In the genomic region with DNA sequence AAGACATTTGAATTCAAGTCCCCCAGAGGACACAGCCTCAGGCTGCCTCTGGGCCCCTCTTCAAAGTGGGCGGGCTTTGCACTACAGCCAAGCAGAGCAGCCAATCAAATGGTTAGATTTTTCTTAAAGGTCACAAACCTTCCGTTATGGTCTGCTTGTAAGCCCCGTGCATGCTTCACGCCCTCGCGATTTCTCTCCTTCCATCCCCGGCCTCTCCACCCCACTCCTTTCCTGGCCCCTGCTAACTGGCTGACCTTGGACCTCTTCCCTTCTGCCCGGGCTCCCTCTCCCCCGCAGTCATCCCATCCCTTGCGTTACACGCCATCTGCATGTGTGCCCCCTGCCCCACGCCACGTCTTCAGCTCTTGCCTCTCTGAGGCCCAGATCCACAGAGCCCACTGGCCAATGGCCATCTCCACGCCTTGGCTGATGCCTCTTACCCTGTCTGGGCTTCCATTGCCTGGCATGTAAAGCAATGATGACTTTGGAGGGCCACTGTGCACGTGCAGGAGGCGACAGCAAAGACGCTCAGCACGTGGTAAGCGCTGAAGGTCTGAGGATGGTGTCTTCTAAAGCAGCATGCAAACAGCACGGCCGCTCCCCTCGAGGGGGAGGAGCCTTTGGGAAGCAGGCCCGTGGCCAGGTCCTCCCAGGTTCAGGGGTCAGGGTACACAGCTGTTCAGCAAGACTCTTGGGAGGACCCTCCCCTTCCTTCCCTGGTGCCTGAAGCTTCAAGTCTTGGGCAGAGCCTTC, we compare ENCODE assay signal across 14 cellular contexts.
DNase-seq lines count a peak whose midpoint lies in the region; ATAC-seq, FAIRE-seq and TF ChIP-seq lines count a peak whose summit lies in the region.
"Had no signal": no experiment of that assay in that cellular context is flagged by ENCODE, and none has a peak within 500 bp of the region (broad histone marks: within the 10 kb centered on the region; RNA-seq: fewer than 3 reads in every experiment).

No MANE protein-coding gene starts in this region.

- H3K18ac ChIP-seq in IMR-90 (ENCODE audit: low read depth, low read length) (no peak overlapping the region), H1 (ENCODE audit: extremely low read depth, low read length) (no peak overlapping the region)

- no peaks in the 10 kb centered on the region for H3K23me2 ChIP-seq in H1 (ENCODE audit: low read depth, low read length)

- H3K9me1 ChIP-seq in IMR-90 (ENCODE audit: insufficient read depth, low read length), result no peaks in the 10 kb centered on the region

- in situ Hi-C loops in IMR-90 (cut with MboI; ENCODE audit: low sequenced_read_pairs) (no loop called here), HepG2 (cut with HindIII; ENCODE audit: extremely low pct_ligation_motif_present, low pct_unique_long_range_greater_than_20kb) (loop anchor here (5.0 kb wide), 1 partner anchor 43 kb away; no protein-coding TSS in a partner anchor)

- no peak overlapping the region for H3K4me3 Mint-ChIP-seq in activated T-helper 17 cell treated with anti-CD3 and anti-CD28 coated beads, Interleukin-2, amount 50 U/mL, for 72 hours
- H3K4me3 Mint-ChIP-seq: activated CD8-positive, alpha-beta T cell treated with anti-CD3 and anti-CD28 coated beads for 36 hours; activated T-helper 1 cell treated with anti-CD3 and anti-CD28 coated beads, Interleukin-12 subunit alpha, Interleukin-12 subunit beta, Interleukin-2, Interleukin-4 antibody, amounts not matched to agents 30 ng/mL and 10 ng/mL and 1 ng/mL, durations not matched to agents 14 hours and 24 hours and 36 hours; CD8-positive, alpha-beta memory T cell; endodermal cell; memory B cell; stimulated activated naive CD8-positive, alpha-beta T cell treated with anti-CD3 and anti-CD28 coated beads, Interleukin-15, amount 100 ng/mL, for 72 hours had no signal

- no peaks in the 10 kb centered on the region for H3K9me3 Mint-ChIP-seq in activated T-helper 17 cell treated with anti-CD3 and anti-CD28 coated beads, Interleukin-2, amount 50 U/mL, for 72 hours
- H3K9me3 Mint-ChIP-seq: activated CD8-positive, alpha-beta T cell treated with anti-CD3 and anti-CD28 coated beads for 36 hours; activated T-helper 1 cell treated with anti-CD3 and anti-CD28 coated beads, Interleukin-12 subunit alpha, Interleukin-12 subunit beta, Interleukin-2, Interleukin-4 antibody, amounts not matched to agents 30 ng/mL and 10 ng/mL and 1 ng/mL, durations not matched to agents 14 hours and 24 hours and 36 hours; endodermal cell; memory B cell; stimulated activated naive CD8-positive, alpha-beta T cell treated with anti-CD3 and anti-CD28 coated beads, Interleukin-15, amount 100 ng/mL, for 72 hours had no signal

- H3K27me3 ChIP-seq in IMR-90 (ENCODE audit: control insufficient read depth, insufficient read depth, low read length) (no peaks in the 10 kb centered on the region), H1 (replicated peaks in 1 of 4; ENCODE audit: control insufficient read depth in 3 of 4, extremely low read depth in 1 of 4, insufficient read depth in 3 of 4, low read length in 3 of 4) (no peaks in the 10 kb centered on the region), HepG2 (ENCODE audit: control insufficient read depth in 1 of 2, insufficient read depth in 2 of 2, low read length in 2 of 2) (peaks cover 4 to 36% of the 10 kb centered on the region in 2 experiments; a peak in 4 of 5 replicates)

- TF ChIP-seq EP300 in H1 (IDR thresholded peaks at IDR 0.05; ENCODE audit: borderline replicate concordance in 1 of 2, low read depth in 2 of 2, low read length in 2 of 2) (no peak), HepG2 (IDR thresholded peaks at IDR 0.05; ENCODE audit: low read depth in 2 of 2, low read length in 2 of 2) (no peak), HepG2 (CRISPR knock-in tag; IDR thresholded peaks at IDR 0.05; ENCODE audit: borderline replicate concordance) (no peak)

- peaks cover 13% of the 10 kb centered on the region; the same call in 1 of the 2 replicates for H3K4me1 ChIP-seq in IMR-90 (ENCODE audit: control insufficient read depth, insufficient read depth, low read length)
- peaks cover 0 to 2% (median 0%) of the 10 kb centered on the region in 4 experiments; a peak in 2 of 7 replicates for H3K4me1 ChIP-seq in H1 (replicated peaks in 1 of 4; ENCODE audit: control insufficient read depth in 3 of 4, insufficient read depth in 4 of 4, low read length in 3 of 4)
- peaks cover 41% of the 10 kb centered on the region for H3K4me1 ChIP-seq in HepG2 (ENCODE audit: insufficient read depth, low read length)

- peaks cover 11% of the 10 kb centered on the region for H3K27me3 Mint-ChIP-seq in activated T-helper 17 cell treated with anti-CD3 and anti-CD28 coated beads, Interleukin-2, amount 50 U/mL, for 72 hours
- H3K27me3 Mint-ChIP-seq: stimulated activated naive CD8-positive, alpha-beta T cell treated with anti-CD3 and anti-CD28 coated beads, Interleukin-15, amount 100 ng/mL, for 72 hours had no signal

- H2AFZ ChIP-seq in IMR-90 (replicated peaks; ENCODE audit: low read length, poor library complexity) (peak overlapping the region; percentile 2), H1 (ENCODE audit: low read length) (peak overlapping the region; percentile 43; the same call in 1 of the 2 replicates), HepG2 (ENCODE audit: low read length) (no peak overlapping the region)

- no peak overlapping the region for H3K27ac ChIP-seq in IMR-90 (ENCODE audit: insufficient read depth, low read length)
- H3K27ac ChIP-seq in H1 (ENCODE audit: low read depth, low read length), result no peak overlapping the region
- H3K27ac ChIP-seq in HepG2 (ENCODE audit: extremely low read length, insufficient read depth, low read length), result no peak overlapping the region

- no peak overlapping the region for H3K4me2 ChIP-seq in IMR-90 (ENCODE audit: low read depth, low read length)
- no peak overlapping the region for H3K4me2 ChIP-seq in H1 (ENCODE audit: insufficient read depth in 1 of 2, low read depth in 2 of 2, low read length in 2 of 2)
- peak overlapping the region; percentile 63 for H3K4me2 ChIP-seq in HepG2 (ENCODE audit: low read depth, low read length)

- H3K36me3 Mint-ChIP-seq in activated T-helper 17 cell treated with anti-CD3 and anti-CD28 coated beads, Interleukin-2, amount 50 U/mL, for 72 hours (ENCODE audit: low read depth), result no peaks in the 10 kb centered on the region
- H3K36me3 Mint-ChIP-seq: CD8-positive, alpha-beta memory T cell; memory B cell had no signal

- WGBS in IMR-90 (ENCODE audit: extremely low coverage in 2 of 2, insufficient read length in 1 of 2), 2 experiments, result 78% methylated on average over 15 of the region's 23 CpGs; no CpG with 5 or more reads in 1 of the 2 experiments
- 87% methylated on average over 22 of the region's 23 CpGs; no CpG with 5 or more reads in 1 of the 2 experiments for WGBS in H1 (ENCODE audit: extremely low coverage in 1 of 2, insufficient coverage in 1 of 2, insufficient read length in 1 of 2, insufficient replicate concordance in 2 of 2, low coverage in 1 of 2, low lambda C conversion rate in 2 of 2, missing lambda C conversion rate in 1 of 2), 2 experiments
- WGBS in HepG2 (ENCODE audit: low lambda C conversion rate), result 16% methylated on average over 19 of the region's 23 CpGs

- FAIRE-seq in H1 (lab: Jason Lieb, UNC) (no peak), HepG2 (lab: Jason Lieb, UNC) (peak; percentile 60)

- TF ChIP-seq RAD21 in IMR-90 (IDR thresholded peaks at IDR 0.05; ENCODE audit: low read length) (no peak), H1 (IDR thresholded peaks at IDR 0.05 in 1 of 2, conservative IDR thresholded peaks at IDR 0.05 in 1 of 2; ENCODE audit: low read depth in 2 of 2, low read length in 2 of 2) (no peak), HepG2 (CRISPR knock-in tag; IDR thresholded peaks at IDR 0.05) (no peak)

- H2BK20ac ChIP-seq in IMR-90 (ENCODE audit: low read depth, low read length) (0 out of 2 replicates have a peak overlapping the region, but pooled peaks have one; percentile 17), H1 (ENCODE audit: low read length) (0 out of 2 replicates have a peak overlapping the region, but pooled peaks have one; percentile 7)

- no peak overlapping the region; the same call in 1 of the 2 replicates for H2BK12ac ChIP-seq in H1 (ENCODE audit: low read depth, low read length)

- H4K20me1 ChIP-seq in IMR-90 (ENCODE audit: insufficient read depth, low read length) (no peaks in the 10 kb centered on the region), H1 (replicated peaks in 1 of 2; ENCODE audit: control insufficient read depth in 1 of 2, insufficient read depth in 2 of 2, low read length in 2 of 2) (no peaks in the 10 kb centered on the region), HepG2 (ENCODE audit: insufficient read depth, low read length) (no peaks in the 10 kb centered on the region)

- intact Hi-C loops in IMR-90 (cut with micrococcal nuclease) (loop anchor here (1.0 to 2.0 kb wide), 2 partner anchors 28 to 162 kb away; no protein-coding TSS in a partner anchor), HepG2 (cut with micrococcal nuclease; ENCODE audit: unreplicated experiment) (loop anchor here (1.0 to 2.0 kb wide), 4 partner anchors 28 to 170 kb away; no protein-coding TSS in a partner anchor), sciatic nerve (cut with DNase I) (no loop called here)

- TF ChIP-seq CTCF in IMR-90 (conservative IDR thresholded peaks at IDR 0.05; ENCODE audit: low read depth, low read length) (no peak), H1 (IDR thresholded peaks at IDR 0.05; ENCODE audit: control extremely low read depth in 1 of 3, insufficient read depth in 1 of 3, low read depth in 1 of 3, low read length in 3 of 3) (no peak), HepG2 (CRISPR knock-in tag; IDR thresholded peaks at IDR 0.05) (no peak)

- no peak overlapping the region for H3K9ac ChIP-seq in IMR-90 (ENCODE audit: low read depth, low read length)
- H3K9ac ChIP-seq in H1 (replicated peaks in 1 of 4; ENCODE audit: extremely low read depth in 1 of 4, low read depth in 3 of 4, low read length in 3 of 4), result no peak overlapping the region
- no peak overlapping the region for H3K9ac ChIP-seq in HepG2 (ENCODE audit: insufficient read depth, low read depth, low read length)

- H3K14ac ChIP-seq in IMR-90 (replicated peaks; ENCODE audit: low read depth, low read length) (no peak overlapping the region), H1 (ENCODE audit: insufficient read length) (no peak overlapping the region)

- no peak overlapping the region for H3K4me3 ChIP-seq in IMR-90 (ENCODE audit: insufficient read depth, low read depth, low read length)
- H3K4me3 ChIP-seq in H1 (ENCODE audit: extremely low read depth in 1 of 4, insufficient read depth in 2 of 4, low read depth in 3 of 4, low read length in 4 of 4), result no peak overlapping the region
- peak overlapping the region in 1 of 3 experiments; percentile 47; a peak in 2 of 6 replicates for H3K4me3 ChIP-seq in HepG2 (replicated peaks in 1 of 3; ENCODE audit: insufficient read depth in 1 of 3, low read depth in 2 of 3, low read length in 3 of 3)

- H3K4me1 Mint-ChIP-seq in activated T-helper 17 cell treated with anti-CD3 and anti-CD28 coated beads, Interleukin-2, amount 50 U/mL, for 72 hours, result no peaks in the 10 kb centered on the region
- H3K4me1 Mint-ChIP-seq: memory B cell; stimulated activated naive CD8-positive, alpha-beta T cell treated with anti-CD3 and anti-CD28 coated beads, Interleukin-15, amount 100 ng/mL, for 72 hours had no signal

- dilution Hi-C loops in IMR-90 (cut with HindIII; ENCODE audit: low sequenced_read_pairs, unreplicated experiment), result no loop called here

- H2BK15ac ChIP-seq in IMR-90 (ENCODE audit: low read depth, low read length) (no peak overlapping the region), H1 (ENCODE audit: low read length) (no peak overlapping the region)

- H2BK120ac ChIP-seq in IMR-90 (ENCODE audit: low read depth, low read length) (no peak overlapping the region), H1 (replicated peaks; ENCODE audit: low read depth, low read length) (no peak overlapping the region)

- BruUV-seq in IMR-90 (replicated peaks; lab: Mats Ljungman, UMichigan) (no TSS peak), HepG2 (replicated peaks; lab: Mats Ljungman, UMichigan) (no TSS peak)

- H4K5ac ChIP-seq in IMR-90 (ENCODE audit: low read depth, low read length) (no peak overlapping the region), H1 (ENCODE audit: insufficient read length, low read depth, low read length) (no peak overlapping the region)

- H2AK9ac ChIP-seq in IMR-90 (replicated peaks; ENCODE audit: low read depth, low read length, poor library complexity), result no peak overlapping the region

- H3K23ac ChIP-seq in IMR-90 (ENCODE audit: low read depth, low read length), result no peak overlapping the region
- no peak overlapping the region for H3K23ac ChIP-seq in H1 (ENCODE audit: insufficient read length)

- no peak overlapping the region for H2AK5ac ChIP-seq in IMR-90 (ENCODE audit: low read depth, low read length)
- no peak overlapping the region for H2AK5ac ChIP-seq in H1 (ENCODE audit: low read depth, low read length)

- ATAC-seq in IMR-90 (ENCODE audit: low read depth), result no peak
- ATAC-seq in HepG2, result peak; percentile 61
- peak; percentile 84 for ATAC-seq in sciatic nerve
- no peak for ATAC-seq in activated T-helper 17 cell treated with anti-CD3 and anti-CD28 coated beads, Interleukin-2, amount 50 U/mL, for 72 hours (replicated peaks)
- no peak for ATAC-seq in HG03342 (IDR thresholded peaks at IDR 0.05; ENCODE audit: unreplicated experiment)

- H3K56ac ChIP-seq in IMR-90 (ENCODE audit: extremely low read depth, insufficient read depth, low read length) (no peak overlapping the region), H1 (replicated peaks; ENCODE audit: insufficient read length, low read depth, low read length) (no peak overlapping the region)

- no peak overlapping the region for H3K27ac Mint-ChIP-seq in activated T-helper 17 cell treated with anti-CD3 and anti-CD28 coated beads, Interleukin-2, amount 50 U/mL, for 72 hours
- H3K27ac Mint-ChIP-seq: activated CD8-positive, alpha-beta T cell treated with anti-CD3 and anti-CD28 coated beads for 36 hours; activated T-helper 1 cell treated with anti-CD3 and anti-CD28 coated beads, Interleukin-12 subunit alpha, Interleukin-12 subunit beta, Interleukin-2, Interleukin-4 antibody, amounts not matched to agents 30 ng/mL and 10 ng/mL and 1 ng/mL, durations not matched to agents 14 hours and 24 hours and 36 hours; endodermal cell; memory B cell; stimulated activated naive CD8-positive, alpha-beta T cell treated with anti-CD3 and anti-CD28 coated beads, Interleukin-15, amount 100 ng/mL, for 72 hours had no signal

- no peak for TF ChIP-seq POLR2A in IMR-90 (IDR thresholded peaks at IDR 0.05; ENCODE audit: low read depth, low read length)
- TF ChIP-seq POLR2A in H1 (IDR thresholded peaks at IDR 0.05; ENCODE audit: control extremely low read depth in 1 of 2, low read depth in 2 of 2, low read length in 2 of 2), result no peak
- TF ChIP-seq POLR2A in HepG2 (IDR thresholded peaks at IDR 0.05; ENCODE audit: insufficient read depth in 1 of 2, low read depth in 2 of 2, low read length in 2 of 2), result no peak

- H3K79me1 ChIP-seq in IMR-90 (ENCODE audit: low read depth in 1 of 2, low read length in 2 of 2), result no peaks in the 10 kb centered on the region
- no peaks in the 10 kb centered on the region for H3K79me1 ChIP-seq in H1 (ENCODE audit: low read depth, low read length)

- H3K36me3 ChIP-seq in IMR-90 (ENCODE audit: control insufficient read depth, insufficient read depth, low read length) (no peaks in the 10 kb centered on the region), H1 (ENCODE audit: control insufficient read depth in 2 of 4, insufficient read depth in 4 of 4, low read length in 3 of 4) (no peaks in the 10 kb centered on the region), HepG2 (replicated peaks in 1 of 2; ENCODE audit: control insufficient read depth in 1 of 2, insufficient read depth in 2 of 2, low read length in 2 of 2) (no peaks in the 10 kb centered on the region)

- H3K9me3 ChIP-seq in IMR-90 (ENCODE audit: control insufficient read depth, insufficient read depth, low read length) (no peaks in the 10 kb centered on the region), H1 (ENCODE audit: insufficient read depth in 2 of 2, low read depth in 1 of 2, low read length in 1 of 2) (no peaks in the 10 kb centered on the region), HepG2 (ENCODE audit: low read length) (no peaks in the 10 kb centered on the region)

- H3K79me2 ChIP-seq in H1 (ENCODE audit: control insufficient read depth in 1 of 2, insufficient read depth in 2 of 2, low read length in 2 of 2) (no peaks in the 10 kb centered on the region), HepG2 (ENCODE audit: insufficient read depth, low read length) (no peaks in the 10 kb centered on the region)

- POLR2A ChIA-PET in IMR-90 (lab: Charles Lee; ENCODE audit: unreplicated experiment) (no interaction called here), H1 (lab: Charles Lee; ENCODE audit: partially characterized antibody) (interaction anchor here (1.5 kb wide), 1 partner anchor 44 kb away, joined by 5 read pairs; no protein-coding TSS in a partner anchor), HepG2 (lab: Yijun Ruan, JAX) (interaction anchor here (1.2 kb wide), 1 partner anchor 47 kb away, joined by 3 read pairs; no protein-coding TSS in a partner anchor)

- no peak for DNase-seq in IMR-90
- no peak for DNase-seq in H1 (ENCODE audit: low read depth in 1 of 2, low spot score in 2 of 2)
- peak; percentile 64 for DNase-seq in HepG2 (ENCODE audit: low spot score)
- peak; percentile 89 for DNase-seq in sciatic nerve (ENCODE audit: low spot score)
- DNase-seq in NCI-H510A treated with DMSO at 0.1 percent for 48 hours (lab: John Stamatoyannopoulos, UW), result no peak
- no peak for DNase-seq in NCI-H187 treated with DMSO at 0.1 percent for 48 hours (lab: John Stamatoyannopoulos, UW)

- CTCF ChIA-PET in IMR-90 (lab: Yijun Ruan, JAX), result interaction anchor here (0.7 kb wide), 1 partner anchor 47 kb away, joined by 4 read pairs; no protein-coding TSS in a partner anchor
- CTCF ChIA-PET in H1 (lab: Charles Lee; ENCODE audit: partially characterized antibody), result interaction anchor here (0.6 to 6.3 kb wide), 36 partner anchors 9 to 373 kb away, joined by 3 to 170 read pairs (median 8); no protein-coding TSS in a partner anchor
- CTCF ChIA-PET in HepG2 (lab: Yijun Ruan, JAX; ENCODE audit: low intra/inter-chr PET ratio, low total read pairs), result interaction anchor here (1.0 to 4.3 kb wide), 5 partner anchors 27 to 170 kb away, joined by 4 to 57 read pairs (median 9); no protein-coding TSS in a partner anchor

- H4K91ac ChIP-seq in IMR-90 (ENCODE audit: insufficient read depth, low read depth, low read length) (no peak overlapping the region), H1 (replicated peaks; ENCODE audit: insufficient read length, low read length) (peak overlapping the region; percentile 39)

- no peak overlapping the region for H4K8ac ChIP-seq in IMR-90 (ENCODE audit: low read depth in 2 of 2, low read length in 2 of 2)
- H4K8ac ChIP-seq in H1 (ENCODE audit: extremely low read depth, insufficient read depth, low read length), result no peak overlapping the region; the same call in 1 of the 2 replicates

- no peak overlapping the region for H2BK5ac ChIP-seq in IMR-90 (ENCODE audit: low read depth, low read length, poor library complexity, severe bottlenecking)
- no peak overlapping the region for H2BK5ac ChIP-seq in H1 (ENCODE audit: low read depth, low read length)

- H3K4ac ChIP-seq in IMR-90 (ENCODE audit: low read depth, low read length) (no peak overlapping the region), H1 (replicated peaks; ENCODE audit: insufficient read length, low read depth, low read length) (no peak overlapping the region)

Comparison
In these comparisons a context has a peak if more than half of its experiments do, and no peak if none do; other contexts are left out.
1. ATAC-seq: peak in HepG2 (single experiment) and sciatic nerve (single experiment); none in IMR-90 (single experiment), activated T-helper 17 cell treated with anti-CD3 and anti-CD28 coated beads, Interleukin-2, amount 50 U/mL, for 72 hours (single experiment) and HG03342 (single experiment).
2. DNase-seq: peak in HepG2 (single experiment) and sciatic nerve (single experiment); none in IMR-90 (single experiment), H1 (0 of 2), NCI-H510A treated with DMSO at 0.1 percent for 48 hours (single experiment) and NCI-H187 treated with DMSO at 0.1 percent for 48 hours (single experiment).